ENCODE assay signal across 9 cellular contexts in the genomic region with DNA sequence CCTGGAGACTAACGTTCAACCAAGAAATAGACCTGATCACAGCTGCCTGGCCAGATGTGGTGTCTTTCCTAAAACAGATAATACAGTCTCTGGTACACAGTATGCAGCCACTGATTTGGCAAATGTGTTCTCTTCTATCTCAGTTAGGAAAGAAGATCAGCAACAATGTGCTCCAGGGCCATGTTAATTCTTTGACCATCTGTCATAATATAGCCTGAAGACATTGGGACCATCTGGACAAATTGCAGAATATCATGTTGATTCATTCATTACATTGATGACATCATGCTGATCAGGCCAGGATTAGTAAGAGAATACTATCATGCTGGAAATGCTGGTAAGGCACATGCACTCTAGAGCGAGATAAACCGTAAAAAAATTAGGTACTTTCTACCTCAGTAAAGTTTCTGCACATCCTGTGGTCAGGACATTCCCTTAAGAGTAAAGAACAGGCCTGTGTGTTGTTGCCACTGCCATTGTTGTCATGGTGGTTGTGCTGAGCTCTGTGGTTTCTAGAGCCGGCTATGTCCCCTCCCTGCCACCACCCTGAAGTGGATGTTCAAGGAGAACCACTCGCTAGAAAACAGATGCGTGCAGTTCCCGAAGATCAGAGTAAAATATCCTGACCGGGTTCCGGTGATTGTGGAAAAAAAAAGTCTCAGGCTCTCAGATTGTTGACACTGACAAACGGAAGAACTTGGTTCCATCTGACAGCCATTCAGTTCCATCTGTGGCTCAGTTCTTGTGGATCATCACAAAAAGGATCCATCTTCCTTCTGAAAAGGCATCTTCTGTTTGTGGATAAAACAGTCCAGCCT. TPM values are rescaled to one million over a fixed set of nuclear protein-coding genes. Genes with fewer than 3 reads are reported as not detected.
A peak's percentile ranks its signal among the peaks of the same experiment; 100 is the strongest.
DNase-seq lines count a peak whose midpoint lies in the region; ATAC-seq and TF ChIP-seq lines count a peak whose summit lies in the region.
"Had no signal": no experiment of that assay in that cellular context is flagged by ENCODE, and none has a peak within 500 bp of the region (broad histone marks: within the 10 kb centered on the region; RNA-seq: fewer than 3 reads in every experiment).

No MANE protein-coding gene starts in this region.

- H3K23ac ChIP-seq in mesendoderm (ENCODE audit: low read length) = no peak overlapping the region

- no peak overlapping the region for H2BK120ac ChIP-seq in mesendoderm (ENCODE audit: low read depth, low read length)

- no peak overlapping the region for H3K4me3 Mint-ChIP-seq in activated CD4-positive, alpha-beta memory T cell treated with anti-CD3 and anti-CD28 coated beads, Interleukin-2, amount 10 ng/mL, durations not matched to agents 7 days and 5 days
- H3K4me3 Mint-ChIP-seq: activated naive CD4-positive, alpha-beta T cell treated with anti-CD3 and anti-CD28 coated beads, Interleukin-2, amount 50 U/mL, for 24 hours had no signal

- no CpG with 5 or more reads among the region's 10 CpGs for WGBS in mesendoderm (ENCODE audit: extremely low coverage, insufficient coverage, low lambda C conversion rate)

- H3K27me3 ChIP-seq in right atrium auricular region (no peaks in the 10 kb centered on the region), mesendoderm (ENCODE audit: insufficient read depth, low read length, poor library complexity) (no peaks in the 10 kb centered on the region)

- no peak overlapping the region for H2AK5ac ChIP-seq in mesendoderm (ENCODE audit: low read length)

- H3K79me1 ChIP-seq in mesendoderm (ENCODE audit: low read length) = no peaks in the 10 kb centered on the region

- no peaks in the 10 kb centered on the region for H3K36me3 Mint-ChIP-seq in activated CD4-positive, alpha-beta memory T cell treated with anti-CD3 and anti-CD28 coated beads, Interleukin-2, amount 10 ng/mL, durations not matched to agents 7 days and 5 days (ENCODE audit: low read depth)
- H3K36me3 Mint-ChIP-seq: activated naive CD4-positive, alpha-beta T cell treated with anti-CD3 and anti-CD28 coated beads, Interleukin-2, amount 50 U/mL, for 24 hours had no signal

- ATAC-seq in GM18868 (IDR thresholded peaks at IDR 0.05; ENCODE audit: unreplicated experiment) (peak; percentile 92), HG03135 (IDR thresholded peaks at IDR 0.05; ENCODE audit: unreplicated experiment) (peak; percentile 65)

- H3K36me3 ChIP-seq in right atrium auricular region = no peaks in the 10 kb centered on the region
- H3K36me3 ChIP-seq in mesendoderm (ENCODE audit: control insufficient read depth, insufficient read depth, low read length) = no peaks in the 10 kb centered on the region

- no peak overlapping the region for H3K4ac ChIP-seq in mesendoderm (ENCODE audit: low read depth, low read length)

- H3K27ac ChIP-seq in right atrium auricular region = no peak overlapping the region
- H3K27ac ChIP-seq in mesendoderm (ENCODE audit: low read depth, low read length) = no peak overlapping the region

- CTCF ChIA-PET in activated CD4-positive, alpha-beta memory T cell treated with anti-CD3 and anti-CD28 coated beads, Interleukin-2, amount 10 ng/mL, durations not matched to agents 7 days and 5 days (lab: Charles Lee) = interaction anchor here (0.6 kb wide), 1 partner anchor 10 kb away, joined by 3 read pairs; no protein-coding TSS in a partner anchor

- H3K18ac ChIP-seq in mesendoderm (ENCODE audit: low read length) = no peak overlapping the region

- H3K79me2 ChIP-seq in mesendoderm (ENCODE audit: control insufficient read depth, insufficient read depth, low read length) = no peaks in the 10 kb centered on the region

- no peaks in the 10 kb centered on the region for H3K9me3 ChIP-seq in right atrium auricular region

- no peak overlapping the region for H2BK15ac ChIP-seq in mesendoderm (replicated peaks; ENCODE audit: low read depth)

- no peaks in the 10 kb centered on the region for H3K27me3 Mint-ChIP-seq in activated CD4-positive, alpha-beta memory T cell treated with anti-CD3 and anti-CD28 coated beads, Interleukin-2, amount 10 ng/mL, durations not matched to agents 7 days and 5 days
- H3K27me3 Mint-ChIP-seq: activated naive CD4-positive, alpha-beta T cell treated with anti-CD3 and anti-CD28 coated beads, Interleukin-2, amount 50 U/mL, for 24 hours had no signal

- no peak overlapping the region for H3K4me3 ChIP-seq in right atrium auricular region
- H3K4me3 ChIP-seq in mesendoderm (ENCODE audit: low read length) = no peak overlapping the region

- H3K4me1 Mint-ChIP-seq in activated CD4-positive, alpha-beta memory T cell treated with anti-CD3 and anti-CD28 coated beads, Interleukin-2, amount 10 ng/mL, durations not matched to agents 7 days and 5 days = peaks cover 16% of the 10 kb centered on the region
- H3K4me1 Mint-ChIP-seq: activated naive CD4-positive, alpha-beta T cell treated with anti-CD3 and anti-CD28 coated beads, Interleukin-2, amount 50 U/mL, for 24 hours had no signal

- peak overlapping the region; percentile 61 for H3K27ac Mint-ChIP-seq in activated CD4-positive, alpha-beta memory T cell treated with anti-CD3 and anti-CD28 coated beads, Interleukin-2, amount 10 ng/mL, durations not matched to agents 7 days and 5 days
- H3K27ac Mint-ChIP-seq: activated naive CD4-positive, alpha-beta T cell treated with anti-CD3 and anti-CD28 coated beads, Interleukin-2, amount 50 U/mL, for 24 hours had no signal

- H3K4me2 ChIP-seq in mesendoderm (ENCODE audit: low read length) = no peak overlapping the region

- DNase-seq in AG09319 (ENCODE audit: extremely low read depth, low read depth) = peak; percentile 39
- peak; percentile 44 for DNase-seq in activated CD4-positive, alpha-beta memory T cell treated with anti-CD3 and anti-CD28 coated beads, Interleukin-2, amount 10 ng/mL, durations not matched to agents 7 days and 5 days
- no peak for DNase-seq in COLO829 (ENCODE audit: low spot score)
- no peak for DNase-seq in SKM-1 treated with dmso at 0.1 percent for 144 hours (lab: John Stamatoyannopoulos, UW; ENCODE audit: unreplicated experiment)
- no peak for DNase-seq in right atrium auricular region (ENCODE audit: low spot score)
- DNase-seq in mesendoderm = no peak

- POLR2A ChIA-PET in activated CD4-positive, alpha-beta memory T cell treated with anti-CD3 and anti-CD28 coated beads, Interleukin-2, amount 10 ng/mL, durations not matched to agents 7 days and 5 days (lab: Charles Lee) = interaction anchor here (0.8 kb wide), 1 partner anchor 244 kb away, joined by 3 read pairs; no protein-coding TSS in a partner anchor

- no peaks in the 10 kb centered on the region for H3K9me3 Mint-ChIP-seq in activated CD4-positive, alpha-beta memory T cell treated with anti-CD3 and anti-CD28 coated beads, Interleukin-2, amount 10 ng/mL, durations not matched to agents 7 days and 5 days
- H3K9me3 Mint-ChIP-seq: activated naive CD4-positive, alpha-beta T cell treated with anti-CD3 and anti-CD28 coated beads, Interleukin-2, amount 50 U/mL, for 24 hours had no signal

- H3K56ac ChIP-seq in mesendoderm (ENCODE audit: low read length) = no peak overlapping the region

- no peak overlapping the region for H2BK5ac ChIP-seq in mesendoderm (ENCODE audit: low read length)

- no peak overlapping the region for H3K9ac ChIP-seq in mesendoderm (ENCODE audit: low read length)

- H4K8ac ChIP-seq in mesendoderm (ENCODE audit: low read depth, low read length) = no peak overlapping the region

- H4K5ac ChIP-seq in mesendoderm (ENCODE audit: low read length) = no peak overlapping the region

- no peak for TF ChIP-seq CTCF in AG09319 (IDR thresholded peaks at IDR 0.05; ENCODE audit: low read depth, low read length)
- TF ChIP-seq CTCF in right atrium auricular region (IDR thresholded peaks at IDR 0.05) = no peak

- H3K4me1 ChIP-seq in right atrium auricular region (no peaks in the 10 kb centered on the region), mesendoderm (ENCODE audit: control insufficient read depth, low read depth, low read length) (no peaks in the 10 kb centered on the region)

RNA-seq across cellular contexts. Expression of a gene that starts 6.4 kb away (rescaled TPM):
- total RNA-seq in activated CD4-positive, alpha-beta memory T cell treated with anti-CD3 and anti-CD28 coated beads, Interleukin-2, amount 10 ng/mL, durations not matched to agents 7 days and 5 days = 1 to 10 TPM; 8.5 to 9.0 TPM
- total RNA-seq in right atrium auricular region = 10 to 100 TPM; 10.6 to 13.6 TPM
- polyA plus RNA-seq in mesendoderm (2013, experiment 1 of 2) = 3.8 TPM
- polyA plus RNA-seq in mesendoderm (2013, experiment 2 of 2) = 3.7 TPM

Comparison
In these comparisons a context has a peak if more than half of its experiments do, and no peak if none do; other contexts are left out.
1. DNase-seq: peak in AG09319 (single experiment) and activated CD4-positive, alpha-beta memory T cell treated with anti-CD3 and anti-CD28 coated beads, Interleukin-2, amount 10 ng/mL, durations not matched to agents 7 days and 5 days (single experiment); none in COLO829 (single experiment), SKM-1 treated with dmso at 0.1 percent for 144 hours (single experiment), right atrium auricular region (single experiment) and mesendoderm (single experiment).